In the genomic region with DNA sequence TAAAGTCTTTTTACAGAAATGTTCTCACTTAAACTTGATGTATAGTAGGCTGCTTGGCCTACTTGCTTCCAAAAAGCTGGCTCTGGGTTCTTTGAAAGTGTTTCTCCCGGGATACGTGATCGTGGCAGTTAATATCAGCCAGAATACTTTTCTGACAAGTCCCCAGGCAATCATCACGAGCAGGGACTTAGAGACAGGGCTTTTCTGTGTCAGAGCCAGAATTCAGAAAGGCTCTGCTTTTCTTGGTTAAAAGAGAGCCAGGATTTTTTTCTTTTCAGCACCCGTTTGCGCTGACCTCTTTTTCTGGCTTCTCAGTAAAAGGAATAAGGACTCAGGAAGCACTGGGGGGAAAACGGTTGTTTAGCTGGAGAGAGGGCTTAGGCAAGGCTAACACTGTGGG, we compare ENCODE assay signal across 27 cellular contexts. TPM values are rescaled to one million over a fixed set of nuclear protein-coding genes. Genes with fewer than 3 reads are reported as not detected.
DNase-seq lines count a peak whose midpoint lies in the region; ATAC-seq and TF ChIP-seq lines count a peak whose summit lies in the region.
"Had no signal": no experiment of that assay in that cellular context is flagged by ENCODE, and none has a peak within 500 bp of the region (broad histone marks: within the 10 kb centered on the region; RNA-seq: fewer than 3 reads in every experiment).

No MANE protein-coding gene starts in this region.

- no peak overlapping the region for H3K4ac ChIP-seq in mesenchymal stem cell (ENCODE audit: low read depth in 1 of 2, low read length in 2 of 2)

- no peak for TF ChIP-seq EP300 in esophagus muscularis mucosa (IDR thresholded peaks at IDR 0.05)
- no peak for TF ChIP-seq EP300 in upper lobe of left lung (IDR thresholded peaks at IDR 0.05)

- intact Hi-C loops in esophagus muscularis mucosa (cut with DNase I) (no loop called here), gastrocnemius medialis (cut with DNase I; ENCODE audit: low total_unique reads) (no loop called here)

- no peak overlapping the region for H4K8ac ChIP-seq in mesenchymal stem cell (ENCODE audit: low read length)

- H3K27ac ChIP-seq in angular gyrus (ENCODE audit: low read depth, low read length), result peak overlapping the region; percentile 57
- H3K27ac ChIP-seq in esophagus muscularis mucosa (replicated peaks in 1 of 4), result peak overlapping the region; percentile 32 to 59 (median 42)
- H3K27ac ChIP-seq in mesenchymal stem cell (ENCODE audit: low read length, poor library complexity, severe bottlenecking), result no peak overlapping the region
- H3K27ac ChIP-seq in gastrocnemius medialis, result peak overlapping the region in 3 of 4 donors; percentile 14 to 39 (median 22)
- H3K27ac ChIP-seq in upper lobe of left lung, result no peak overlapping the region
- H3K27ac ChIP-seq: ovary, Peyer's patch, skin epidermis had no signal

- H3K9me3 ChIP-seq in esophagus muscularis mucosa (no peaks in the 10 kb centered on the region), mesenchymal stem cell (ENCODE audit: control insufficient read depth, low read length) (no peaks in the 10 kb centered on the region), gastrocnemius medialis (no peaks in the 10 kb centered on the region), upper lobe of left lung (no peaks in the 10 kb centered on the region)
- H3K9me3 ChIP-seq: ovary, Peyer's patch, stomach had no signal

- H3K36me3 ChIP-seq in esophagus muscularis mucosa (no peaks in the 10 kb centered on the region), mesenchymal stem cell (ENCODE audit: control insufficient read depth in 1 of 2, insufficient read depth in 2 of 2, low read depth in 1 of 2, low read length in 2 of 2) (no peaks in the 10 kb centered on the region), gastrocnemius medialis (no peaks in the 10 kb centered on the region), upper lobe of left lung (no peaks in the 10 kb centered on the region)
- H3K36me3 ChIP-seq: HAP-1, ovary, Peyer's patch, stomach had no signal

- peak overlapping the region in 1 of 4 donors; percentile 5 for H3K4me3 ChIP-seq in esophagus muscularis mucosa
- H3K4me3 ChIP-seq in mesenchymal stem cell (ENCODE audit: insufficient read depth in 1 of 2, low read depth in 1 of 2, low read length in 2 of 2), result no peak overlapping the region
- H3K4me3 ChIP-seq in gastrocnemius medialis, result no peak overlapping the region
- no peak overlapping the region for H3K4me3 ChIP-seq in upper lobe of left lung
- H3K4me3 ChIP-seq: HAP-1, ovary, Peyer's patch, skin epidermis, stomach had no signal

- no peaks in the 10 kb centered on the region for H3K27me3 ChIP-seq in esophagus muscularis mucosa
- H3K27me3 ChIP-seq in mesenchymal stem cell (ENCODE audit: control insufficient read depth in 1 of 2, insufficient read depth in 1 of 2, low read length in 2 of 2), result peaks cover 0 to 18% of the 10 kb centered on the region in 2 experiments
- no peaks in the 10 kb centered on the region for H3K27me3 ChIP-seq in gastrocnemius medialis
- H3K27me3 ChIP-seq in upper lobe of left lung, result no peaks in the 10 kb centered on the region
- H3K27me3 ChIP-seq: ovary, Peyer's patch, stomach had no signal

- WGBS in esophagus muscularis mucosa, result 48% methylated on average over 7 of the region's 7 CpGs
- WGBS in mesenchymal stem cell, result 90% methylated on average over 7 of the region's 7 CpGs
- 76 to 79% methylated on average over 7 of the region's 7 CpGs for WGBS in upper lobe of left lung, 2 donors

- H2BK15ac ChIP-seq in mesenchymal stem cell (ENCODE audit: low read depth, poor library complexity, severe bottlenecking), result no peak overlapping the region

- H2BK5ac ChIP-seq in mesenchymal stem cell (ENCODE audit: low read depth, low read length, poor library complexity, severe bottlenecking), result no peak overlapping the region

- H2AFZ ChIP-seq in mesenchymal stem cell (ENCODE audit: low read depth, low read length), result no peak overlapping the region

- no peak overlapping the region for H3K18ac ChIP-seq in mesenchymal stem cell (ENCODE audit: low read depth in 1 of 2, low read length in 2 of 2)

- H3K4me1 ChIP-seq in esophagus muscularis mucosa, result peaks cover 20 to 45% (median 34%) of the 10 kb centered on the region in 4 donors
- no peaks in the 10 kb centered on the region for H3K4me1 ChIP-seq in mesenchymal stem cell (ENCODE audit: control insufficient read depth, insufficient read depth, low read depth, low read length)
- peaks cover 30 to 33% of the 10 kb centered on the region in 2 donors for H3K4me1 ChIP-seq in gastrocnemius medialis
- peaks cover 0 to 9% (median 5%) of the 10 kb centered on the region in 4 donors for H3K4me1 ChIP-seq in upper lobe of left lung
- H3K4me1 ChIP-seq: Peyer's patch had no signal

- H3K23ac ChIP-seq in mesenchymal stem cell (ENCODE audit: low read length in 2 of 2), result no peak overlapping the region

- DNase-seq in esophagus muscularis mucosa (ENCODE audit: extremely low spot score), result no peak
- DNase-seq in mesenchymal stem cell, result no peak
- DNase-seq in gastrocnemius medialis, result no peak
- DNase-seq in upper lobe of left lung, result no peak
- no peak for DNase-seq in NCI-H1092 (lab: John Stamatoyannopoulos, UW)
- no peak for DNase-seq in NCI-H187 treated with DMSO at 0.1 percent for 48 hours (lab: John Stamatoyannopoulos, UW)
- DNase-seq in DMS79 treated with DMSO at 0.1 percent for 48 hours (lab: John Stamatoyannopoulos, UW), result no peak
- DNase-seq: activated B cell treated with CpG ODN at 0.5 μM for 24 hours; activated CD4-positive, alpha-beta memory T cell treated with anti-CD3 and anti-CD28 coated beads, Interleukin-2, amount 10 ng/mL, durations not matched to agents 7 days and 5 days; activated naive CD4-positive, alpha-beta T cell treated with anti-CD3 and anti-CD28 coated beads, Interleukin-2, amount 10 ng/mL, durations not matched to agents 7 days and 5 days; activated T-cell treated with anti-CD3 and anti-CD28 coated beads, Interleukin-2, amount 50 U/mL, for 1 hour; aorta; C1 segment of cervical spinal cord; cortex of kidney; foreskin fibroblast; left colon; NCI-H1436 treated with DMSO at 0.1 percent for 48 hours; NCI-H774; ovary; Peyer's patch; stimulated activated CD4-positive, alpha-beta T cell treated with anti-CD3 and anti-CD28 coated beads, Interleukin-4, amount 100 ng/mL, for 1 hour; stomach; T-helper 9 cell had no signal

- TF ChIP-seq POLR2A in esophagus muscularis mucosa (IDR thresholded peaks at IDR 0.05; ENCODE audit: low read depth), result no peak
- TF ChIP-seq POLR2A in gastrocnemius medialis (IDR thresholded peaks at IDR 0.05), result no peak
- TF ChIP-seq POLR2A in upper lobe of left lung (IDR thresholded peaks at IDR 0.05), result no peak

- no peak overlapping the region for H2AK5ac ChIP-seq in mesenchymal stem cell (ENCODE audit: low read length, severe bottlenecking)

- H2BK120ac ChIP-seq in mesenchymal stem cell (ENCODE audit: low read depth, low read length), result no peak overlapping the region

- H2BK12ac ChIP-seq in mesenchymal stem cell (ENCODE audit: low read length in 2 of 2), result no peak overlapping the region

- H3K9ac ChIP-seq in mesenchymal stem cell (ENCODE audit: low read length), result peak overlapping the region; percentile 52

- no peak overlapping the region for H4K91ac ChIP-seq in mesenchymal stem cell (ENCODE audit: low read length)

- no peak overlapping the region for H3K4me2 ChIP-seq in mesenchymal stem cell (ENCODE audit: low read length, poor library complexity, severe bottlenecking)

- no peak for ATAC-seq in gastrocnemius medialis
- ATAC-seq in upper lobe of left lung (ENCODE audit: low FRiP score in 2 of 2), result no peak
- ATAC-seq: left colon, SK-N-SH treated with all-trans-retinoic acid at 6 μM for 48 hours had no signal

- no peak overlapping the region for H3K14ac ChIP-seq in mesenchymal stem cell (ENCODE audit: low read length in 2 of 2)

- H3K79me1 ChIP-seq in mesenchymal stem cell (replicated peaks; ENCODE audit: low read length, poor library complexity, severe bottlenecking), result no peaks in the 10 kb centered on the region

- in situ Hi-C loops in gastrocnemius medialis (cut with MboI; ENCODE audit: low sequenced_read_pairs in 4 of 4), result no loop called here

- TF ChIP-seq CTCF in esophagus muscularis mucosa (IDR thresholded peaks at IDR 0.05), result no peak
- TF ChIP-seq CTCF in gastrocnemius medialis (IDR thresholded peaks at IDR 0.05 in 4 of 5, conservative IDR thresholded peaks at IDR 0.05 in 1 of 5), result no peak
- TF ChIP-seq CTCF in upper lobe of left lung (IDR thresholded peaks at IDR 0.05), result no peak

RNA-seq across cellular contexts. Expression of gene ARHGAP5, which starts 57.8 kb away (rescaled TPM):
- 100 to 1,000 TPM; 171 to 223 (median 196) TPM for total RNA-seq in esophagus muscularis mucosa
- 40.4 TPM for polyA plus RNA-seq in mesenchymal stem cell (2013, experiment 1 of 2)
- 42.2 TPM for polyA plus RNA-seq in mesenchymal stem cell (2013, experiment 2 of 2)
- total RNA-seq in gastrocnemius medialis, result 10 to 100 TPM; 56.5 to 76.9 (median 66.9) TPM
- total RNA-seq in upper lobe of left lung, result 100 to 1,000 TPM in 1 of 6 donors, 10 to 100 TPM in 5; 31.4 to 150 (median 78.3) TPM

Comparison
In these comparisons a context has a peak if more than half of its experiments do, and no peak if none do; other contexts are left out.
1. H3K27ac ChIP-seq: peak in angular gyrus (single experiment), esophagus muscularis mucosa (4 of 4) and gastrocnemius medialis (3 of 4); none in mesenchymal stem cell (single experiment) and upper lobe of left lung (0 of 4).